21 cellular contexts compared by ENCODE assay signal in the genomic region with DNA sequence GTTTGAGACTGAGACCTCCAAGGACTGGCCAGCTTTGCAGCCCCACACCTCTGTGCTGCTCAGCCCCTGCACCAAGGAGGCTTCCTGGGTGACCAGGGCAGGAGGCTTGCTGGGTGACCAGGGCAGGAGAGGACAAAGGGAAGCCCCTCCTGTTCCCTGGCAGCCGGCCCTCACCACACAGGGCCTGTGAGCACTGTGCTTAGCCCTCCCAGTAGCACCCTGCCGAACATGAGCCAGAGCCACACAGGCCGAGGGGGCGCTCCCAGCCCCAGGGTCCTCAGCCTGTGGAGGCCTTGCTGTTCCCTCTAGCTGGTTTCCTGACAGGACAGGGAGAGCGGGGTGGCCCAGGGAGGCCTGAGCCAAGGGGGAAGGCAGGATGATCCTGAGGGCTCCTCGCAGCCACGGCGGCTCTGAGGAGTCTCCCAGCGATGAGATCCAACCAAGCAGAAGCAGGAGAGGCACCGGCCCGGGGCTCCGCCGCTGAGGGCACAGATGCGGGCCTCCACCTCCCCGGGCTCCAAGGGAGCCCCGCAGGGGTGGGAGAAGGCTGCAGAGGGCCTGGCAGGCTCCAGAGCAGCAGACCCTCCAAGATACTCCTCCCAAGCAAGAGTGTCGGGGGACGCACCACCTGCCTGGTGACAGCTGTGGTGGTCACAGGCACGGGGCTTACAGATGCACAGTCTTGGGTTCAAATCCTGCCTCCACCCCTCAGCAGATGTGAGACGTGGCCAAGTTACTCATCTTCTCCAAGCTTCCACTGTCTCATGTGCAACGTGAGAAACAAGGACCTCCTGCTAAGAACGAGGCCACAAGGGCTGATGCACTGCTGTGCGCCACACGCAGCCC. TPM values are rescaled to one million over a fixed set of nuclear protein-coding genes. Genes with fewer than 3 reads are reported as not detected.
"Had no signal": no experiment of that assay in that cellular context is flagged by ENCODE, and none has a peak within 500 bp of the region (broad histone marks: within the 10 kb centered on the region; RNA-seq: fewer than 3 reads in every experiment).

No MANE protein-coding gene starts in this region.

- ATAC-seq: activated CD4-positive, CD25-positive, alpha-beta regulatory T cell treated with anti-CD3 and anti-CD28 coated beads, Interleukin-2, amount 50 U/mL, for 24 hours; naive thymus-derived CD4-positive, alpha-beta T cell had no signal

- DNase-seq: activated naive CD4-positive, alpha-beta T cell; activated naive CD8-positive, alpha-beta T cell treated with anti-CD3 and anti-CD28 coated beads, Interleukin-2, amount 10 ng/mL, durations not matched to agents 7 days and 5 days; dermis blood vessel endothelial cell; foreskin melanocyte; immature natural killer cell; naive thymus-derived CD4-positive, alpha-beta T cell; stimulated activated CD4-positive, alpha-beta T cell treated with anti-CD3 and anti-CD28 coated beads, Interleukin-4, amount 100 ng/mL, for 24 hours; stimulated activated naive CD4-positive, alpha-beta T cell treated with Interleukin-2 at 50 U/mL for 16 hours; T-helper 2 cell had no signal

- H3K36me3 ChIP-seq: heart left ventricle, right atrium auricular region, suprapubic skin, upper lobe of left lung had no signal

- H3K9me3 ChIP-seq: heart left ventricle, mucosa of descending colon, right atrium auricular region, suprapubic skin, upper lobe of left lung had no signal

- H3K4me1 ChIP-seq: right atrium auricular region had no signal

- H3K27ac Mint-ChIP-seq: activated naive CD8-positive, alpha-beta T cell treated with anti-CD3 and anti-CD28 coated beads, Interleukin-2, amount 10 ng/mL, durations not matched to agents 7 days and 5 days; immature natural killer cell; naive thymus-derived CD4-positive, alpha-beta T cell had no signal

- H3K27ac ChIP-seq: epithelial cell of prostate, heart left ventricle, right atrium auricular region, skin epidermis, suprapubic skin, upper lobe of left lung had no signal

- H3K9me3 Mint-ChIP-seq: activated naive CD8-positive, alpha-beta T cell treated with anti-CD3 and anti-CD28 coated beads, Interleukin-2, amount 10 ng/mL, durations not matched to agents 7 days and 5 days; immature natural killer cell had no signal

- H3K36me3 Mint-ChIP-seq: activated naive CD8-positive, alpha-beta T cell treated with anti-CD3 and anti-CD28 coated beads, Interleukin-2, amount 10 ng/mL, durations not matched to agents 7 days and 5 days; immature natural killer cell had no signal

- H3K4me3 Mint-ChIP-seq: activated naive CD8-positive, alpha-beta T cell treated with anti-CD3 and anti-CD28 coated beads, Interleukin-2, amount 10 ng/mL, durations not matched to agents 7 days and 5 days; brain; immature natural killer cell; naive thymus-derived CD4-positive, alpha-beta T cell had no signal

- H3K4me3 ChIP-seq: heart left ventricle, mucosa of descending colon, right atrium auricular region, skin epidermis, suprapubic skin, upper lobe of left lung had no signal

RNA-seq across cellular contexts. Expression of gene WDR86, which starts 22.5 kb away (rescaled TPM):
- total RNA-seq: activated CD8-positive, alpha-beta memory T cell treated with anti-CD3 and anti-CD28 coated beads for 36 hours; dermis blood vessel endothelial cell; lung microvascular endothelial cell had no signal
- polyA plus RNA-seq: fibroblast of lung, heart left ventricle had no signal

RNA-seq across cellular contexts. Expression of gene CRYGN, which starts 52.6 kb away (rescaled TPM):
- total RNA-seq: activated CD8-positive, alpha-beta memory T cell treated with anti-CD3 and anti-CD28 coated beads for 36 hours; dermis blood vessel endothelial cell; lung microvascular endothelial cell; suprapubic skin had no signal
- polyA plus RNA-seq: immature natural killer cell had no signal
